Comparison of ENCODE assay signal across 9 cellular contexts in genomic region chr11:71580057-71581003, GRCh38. TPM values are rescaled to one million over a fixed set of nuclear protein-coding genes. Genes with fewer than 3 reads are reported as not detected.
DNase-seq lines count a peak whose midpoint lies in the region; ATAC-seq and TF ChIP-seq lines count a peak whose summit lies in the region.
"Had no signal": no experiment of that assay in that cellular context is flagged by ENCODE, and none has a peak within 500 bp of the region (broad histone marks: within the 10 kb centered on the region; RNA-seq: fewer than 3 reads in every experiment).

No MANE protein-coding gene starts in this region.

- H3K27me3 ChIP-seq in SK-N-SH (ENCODE audit: insufficient read depth) (no peaks in the 10 kb centered on the region), dorsolateral prefrontal cortex (no peaks in the 10 kb centered on the region), thyroid gland (no peaks in the 10 kb centered on the region)

- no peak for ATAC-seq in activated CD8-positive, alpha-beta T cell treated with anti-CD3 and anti-CD28 coated beads for 36 hours
- no peak for ATAC-seq in activated CD8-positive, alpha-beta T cell treated with anti-CD3 and anti-CD28 coated beads, Interleukin-2, amount 10 ng/mL, durations not matched to agents 7 days and 5 days

- no peak overlapping the region for H3K4me2 ChIP-seq in SK-N-SH

- POLR2A ChIA-PET in activated CD8-positive, alpha-beta T cell treated with anti-CD3 and anti-CD28 coated beads for 36 hours (lab: Charles Lee), result no interaction called here
- POLR2A ChIA-PET in activated CD8-positive, alpha-beta T cell treated with anti-CD3 and anti-CD28 coated beads, Interleukin-2, amount 10 ng/mL, durations not matched to agents 7 days and 5 days (lab: Charles Lee), result no interaction called here
- POLR2A ChIA-PET in SK-N-SH (lab: Yijun Ruan, JAX), result no interaction called here

- no peak overlapping the region for H3K9ac ChIP-seq in SK-N-SH

- no peak overlapping the region for H3K27ac Mint-ChIP-seq in activated CD8-positive, alpha-beta T cell treated with anti-CD3 and anti-CD28 coated beads for 36 hours
- H3K27ac Mint-ChIP-seq in activated CD8-positive, alpha-beta T cell treated with anti-CD3 and anti-CD28 coated beads, Interleukin-2, amount 10 ng/mL, durations not matched to agents 7 days and 5 days, result no peak overlapping the region

- no peak for TF ChIP-seq EP300 in SK-N-SH (IDR thresholded peaks at IDR 0.05; ENCODE audit: borderline replicate concordance in 1 of 2, low read depth in 1 of 2, low read length in 1 of 2)

- no peak overlapping the region for H3K27ac ChIP-seq in SK-N-SH (ENCODE audit: low read depth in 2 of 2, low read length in 1 of 2)
- no peak overlapping the region for H3K27ac ChIP-seq in dorsolateral prefrontal cortex
- H3K27ac ChIP-seq in thyroid gland, result no peak overlapping the region

- H3K4me1 ChIP-seq in SK-N-SH (ENCODE audit: control insufficient read depth in 1 of 2, insufficient read depth in 2 of 2, low read depth in 1 of 2, low read length in 1 of 2) (peaks cover 0 to 5% of the 10 kb centered on the region in 2 experiments; a peak in 1 of 4 replicates), thyroid gland (no peaks in the 10 kb centered on the region)

- H3K9me3 ChIP-seq in SK-N-SH (no peaks in the 10 kb centered on the region), thyroid gland (no peaks in the 10 kb centered on the region)

- H3K36me3 Mint-ChIP-seq in activated CD8-positive, alpha-beta T cell treated with anti-CD3 and anti-CD28 coated beads for 36 hours (ENCODE audit: low read depth), result no peaks in the 10 kb centered on the region
- no peaks in the 10 kb centered on the region for H3K36me3 Mint-ChIP-seq in activated CD8-positive, alpha-beta T cell treated with anti-CD3 and anti-CD28 coated beads, Interleukin-2, amount 10 ng/mL, durations not matched to agents 7 days and 5 days (ENCODE audit: low read depth)

- 7% methylated on average over 8 of the region's 8 CpGs for WGBS in SK-N-SH (ENCODE audit: low lambda C conversion rate)
- 7 to 19% methylated on average over 8 of the region's 8 CpGs for WGBS in thyroid gland, 2 donors

- TF ChIP-seq RAD21 in SK-N-SH (IDR thresholded peaks at IDR 0.05; ENCODE audit: low read length), result peak; percentile 31

- H3K9me3 Mint-ChIP-seq in activated CD8-positive, alpha-beta T cell treated with anti-CD3 and anti-CD28 coated beads for 36 hours, result no peaks in the 10 kb centered on the region
- H3K9me3 Mint-ChIP-seq in activated CD8-positive, alpha-beta T cell treated with anti-CD3 and anti-CD28 coated beads, Interleukin-2, amount 10 ng/mL, durations not matched to agents 7 days and 5 days (ENCODE audit: insufficient read depth), result no peaks in the 10 kb centered on the region

- peaks cover 12% of the 10 kb centered on the region for H3K27me3 Mint-ChIP-seq in activated CD8-positive, alpha-beta T cell treated with anti-CD3 and anti-CD28 coated beads for 36 hours
- H3K27me3 Mint-ChIP-seq in activated CD8-positive, alpha-beta T cell treated with anti-CD3 and anti-CD28 coated beads, Interleukin-2, amount 10 ng/mL, durations not matched to agents 7 days and 5 days (ENCODE audit: low read depth), result peaks cover 2% of the 10 kb centered on the region

- no peak overlapping the region for H2AFZ ChIP-seq in SK-N-SH (ENCODE audit: low read depth)

- no peak overlapping the region for H3K4me3 Mint-ChIP-seq in activated CD8-positive, alpha-beta T cell treated with anti-CD3 and anti-CD28 coated beads for 36 hours
- H3K4me3 Mint-ChIP-seq in activated CD8-positive, alpha-beta T cell treated with anti-CD3 and anti-CD28 coated beads, Interleukin-2, amount 10 ng/mL, durations not matched to agents 7 days and 5 days, result no peak overlapping the region

- TF ChIP-seq POLR2A in thyroid gland (IDR thresholded peaks at IDR 0.05), result no peak

- H3K4me1 Mint-ChIP-seq in activated CD8-positive, alpha-beta T cell treated with anti-CD3 and anti-CD28 coated beads for 36 hours (ENCODE audit: low read depth), result peaks cover 4% of the 10 kb centered on the region
- peaks cover 2% of the 10 kb centered on the region for H3K4me1 Mint-ChIP-seq in activated CD8-positive, alpha-beta T cell treated with anti-CD3 and anti-CD28 coated beads, Interleukin-2, amount 10 ng/mL, durations not matched to agents 7 days and 5 days (ENCODE audit: low read depth)

- CTCF ChIA-PET in activated CD8-positive, alpha-beta T cell treated with anti-CD3 and anti-CD28 coated beads for 36 hours (lab: Charles Lee), result no interaction called here
- CTCF ChIA-PET in activated CD8-positive, alpha-beta T cell treated with anti-CD3 and anti-CD28 coated beads, Interleukin-2, amount 10 ng/mL, durations not matched to agents 7 days and 5 days (lab: Charles Lee), result no interaction called here
- CTCF ChIA-PET in SK-N-SH (lab: Yijun Ruan, JAX), result interaction anchor here (0.6 to 2.7 kb wide), 30 partner anchors 9 to 984 kb away, joined by 3 to 35 read pairs (median 4); partner anchors contain the start of genes DHCR7, KRTAP5-10 and KRTAP5-9

- H4K20me1 ChIP-seq in SK-N-SH (ENCODE audit: insufficient read depth), result no peaks in the 10 kb centered on the region

- H3K36me3 ChIP-seq in SK-N-SH (replicated peaks in 1 of 2; ENCODE audit: control insufficient read depth in 1 of 2, insufficient read depth in 2 of 2, low read length in 1 of 2) (no peaks in the 10 kb centered on the region), thyroid gland (no peaks in the 10 kb centered on the region)

- TF ChIP-seq CTCF in activated CD8-positive, alpha-beta T cell treated with anti-CD3 and anti-CD28 coated beads for 36 hours (IDR thresholded peaks at IDR 0.05), result peak; percentile 72
- peak; percentile 67 for TF ChIP-seq CTCF in SK-N-SH (IDR thresholded peaks at IDR 0.05)
- TF ChIP-seq CTCF in dorsolateral prefrontal cortex (IDR thresholded peaks at IDR 0.05 in 54 of 56, conservative IDR thresholded peaks at IDR 0.05 in 2 of 56; ENCODE audit: low read depth in 1 of 56, partially characterized antibody in 56 of 56), result peak; percentile 46 to 86 (median 74)
- TF ChIP-seq CTCF in thyroid gland (IDR thresholded peaks at IDR 0.05), result peak; percentile 67 to 92 (median 70)

- intact Hi-C loops in activated CD8-positive, alpha-beta T cell treated with anti-CD3 and anti-CD28 coated beads for 36 hours (cut with micrococcal nuclease), result no loop called here
- intact Hi-C loops in dorsolateral prefrontal cortex (cut with DNase I), result no loop called here
- intact Hi-C loops in thyroid gland (cut with DNase I), result no loop called here

- H3K9me2 ChIP-seq in SK-N-SH, result no peaks in the 10 kb centered on the region

- peak; percentile 28 for DNase-seq in activated CD8-positive, alpha-beta T cell treated with anti-CD3 and anti-CD28 coated beads for 36 hours
- DNase-seq in activated CD8-positive, alpha-beta T cell treated with anti-CD3 and anti-CD28 coated beads, Interleukin-2, amount 10 ng/mL, durations not matched to agents 7 days and 5 days, result no peak
- DNase-seq in NAMALWA (ENCODE audit: low spot score) (peak; percentile 53), SK-N-SH (peak; percentile 84), dorsolateral prefrontal cortex (peak in 7 of 10 donors; percentile 57 to 80 (median 62)), medulla oblongata (ENCODE audit: extremely low spot score) (peak; percentile 80), thyroid gland (peak; percentile 76 to 80), mesenteric fat pad (ENCODE audit: low spot score) (no peak)

- no peaks in the 10 kb centered on the region for H3K79me2 ChIP-seq in SK-N-SH (ENCODE audit: insufficient read depth)

- no peaks in the 10 kb centered on the region for H3F3A ChIP-seq in SK-N-SH (replicated peaks; ENCODE audit: insufficient read depth)

- H3K4me3 ChIP-seq in SK-N-SH (ENCODE audit: low read depth in 2 of 2, low read length in 1 of 2) (no peak overlapping the region; a peak in 1 of 4 replicates), dorsolateral prefrontal cortex (no peak overlapping the region), thyroid gland (replicated peaks in 1 of 3) (no peak overlapping the region)

RNA-seq across cellular contexts. Expression of gene KRTAP5-11, which starts 2.3 kb away (rescaled TPM):
- not detected for total RNA-seq in activated CD8-positive, alpha-beta T cell treated with anti-CD3 and anti-CD28 coated beads for 36 hours
- not detected for total RNA-seq in activated CD8-positive, alpha-beta T cell treated with anti-CD3 and anti-CD28 coated beads, Interleukin-2, amount 10 ng/mL, durations not matched to agents 7 days and 5 days
- not detected in 2 replicates for polyA plus RNA-seq in SK-N-SH (2012; rRNA removed)
- polyA plus RNA-seq in SK-N-SH (2012; cell fraction: cytosol; rRNA removed), result not detected in 2 replicates
- polyA plus RNA-seq in SK-N-SH (2012; cell fraction: nucleus; rRNA removed), result not detected in 2 replicates
- total RNA-seq in dorsolateral prefrontal cortex (1 to 10 TPM in 39 of 120 experiments, under 1 TPM in 28, not detected in 53; 0.46 to 2.7 (median 1.1) TPM), thyroid gland (not detected), mesenteric fat pad (not detected)
- polyA plus RNA-seq: thymus had no signal

RNA-seq across cellular contexts. Expression of gene KRTAP5-10, which starts 15.0 kb away (rescaled TPM):
- total RNA-seq in activated CD8-positive, alpha-beta T cell treated with anti-CD3 and anti-CD28 coated beads for 36 hours, result not detected
- total RNA-seq in activated CD8-positive, alpha-beta T cell treated with anti-CD3 and anti-CD28 coated beads, Interleukin-2, amount 10 ng/mL, durations not matched to agents 7 days and 5 days, result not detected
- not detected in 2 replicates for polyA plus RNA-seq in SK-N-SH (2012; rRNA removed)
- polyA plus RNA-seq in SK-N-SH (2012; cell fraction: cytosol; rRNA removed), result not detected in 2 replicates
- 0.15 TPM in 1 of 2 replicates, not detected in the other for polyA plus RNA-seq in SK-N-SH (2012; cell fraction: nucleus; rRNA removed)
- total RNA-seq in dorsolateral prefrontal cortex (1 to 10 TPM in 3 of 120 experiments, under 1 TPM in 29, not detected in 88; 0.41 to 1.4 (median 0.64) TPM), thyroid gland (not detected), mesenteric fat pad (not detected)

RNA-seq across cellular contexts. Expression of gene KRTAP5-9, which starts 32.1 kb away (rescaled TPM):
- not detected for total RNA-seq in activated CD8-positive, alpha-beta T cell treated with anti-CD3 and anti-CD28 coated beads for 36 hours
- not detected for total RNA-seq in activated CD8-positive, alpha-beta T cell treated with anti-CD3 and anti-CD28 coated beads, Interleukin-2, amount 10 ng/mL, durations not matched to agents 7 days and 5 days
- polyA plus RNA-seq in SK-N-SH (2012; rRNA removed), result not detected in 2 replicates
- polyA plus RNA-seq in SK-N-SH (2012; cell fraction: cytosol; rRNA removed), result not detected in 2 replicates
- 0.29 and 0.60 TPM in 2 replicates for polyA plus RNA-seq in SK-N-SH (2012; cell fraction: nucleus; rRNA removed)
- 1 to 10 TPM in 56 of 120 experiments, under 1 TPM in 43, not detected in 21; 0.38 to 3.4 (median 1.1) TPM for total RNA-seq in dorsolateral prefrontal cortex
- under 1 TPM in 1 of 4 donors, not detected in 3; 0.54 TPM for total RNA-seq in thyroid gland
- total RNA-seq in mesenteric fat pad, result not detected

RNA-seq across cellular contexts. Expression of gene KRTAP5-8, which starts 42.5 kb away (rescaled TPM):
- not detected for total RNA-seq in activated CD8-positive, alpha-beta T cell treated with anti-CD3 and anti-CD28 coated beads for 36 hours
- under 1 TPM in 1 of 2 experiments, not detected in 1; 0.24 TPM for total RNA-seq in activated CD8-positive, alpha-beta T cell treated with anti-CD3 and anti-CD28 coated beads, Interleukin-2, amount 10 ng/mL, durations not matched to agents 7 days and 5 days
- polyA plus RNA-seq in SK-N-SH (2012; rRNA removed), result 0.06 TPM in 1 of 2 replicates, not detected in the other
- not detected in 2 replicates for polyA plus RNA-seq in SK-N-SH (2012; cell fraction: cytosol; rRNA removed)
- polyA plus RNA-seq in SK-N-SH (2012; cell fraction: nucleus; rRNA removed), result 0.13 and 0.40 TPM in 2 replicates
- total RNA-seq in dorsolateral prefrontal cortex, result 1 to 10 TPM in 49 of 120 experiments, under 1 TPM in 55, not detected in 16; 0.25 to 2.6 (median 0.89) TPM
- total RNA-seq in thyroid gland, result under 1 TPM in 1 of 4 donors, not detected in 3; 0.49 TPM
- not detected for total RNA-seq in mesenteric fat pad

RNA-seq across cellular contexts. Expression of gene KRTAP5-7, which starts 53.3 kb away (rescaled TPM):
- not detected for total RNA-seq in activated CD8-positive, alpha-beta T cell treated with anti-CD3 and anti-CD28 coated beads for 36 hours
- not detected for total RNA-seq in activated CD8-positive, alpha-beta T cell treated with anti-CD3 and anti-CD28 coated beads, Interleukin-2, amount 10 ng/mL, durations not matched to agents 7 days and 5 days
- 0.06 and 0.07 TPM in 2 replicates for polyA plus RNA-seq in SK-N-SH (2012; rRNA removed)
- not detected in 2 replicates for polyA plus RNA-seq in SK-N-SH (2012; cell fraction: cytosol; rRNA removed)
- polyA plus RNA-seq in SK-N-SH (2012; cell fraction: nucleus; rRNA removed), result 0.17 and 0.19 TPM in 2 replicates
- total RNA-seq in dorsolateral prefrontal cortex (1 to 10 TPM in 104 of 120 experiments, under 1 TPM in 15, not detected in 1; 0.63 to 3.8 (median 1.6) TPM), thyroid gland (1 to 10 TPM in 1 of 4 donors, not detected in 3; 1.2 TPM), mesenteric fat pad (0.39 TPM)

Comparison
In these comparisons a context has a peak if more than half of its experiments do, and no peak if none do; other contexts are left out.
1. DNase-seq: peak in activated CD8-positive, alpha-beta T cell treated with anti-CD3 and anti-CD28 coated beads for 36 hours (single experiment), NAMALWA (single experiment), SK-N-SH (single experiment), dorsolateral prefrontal cortex (7 of 10), medulla oblongata (single experiment) and thyroid gland (2 of 2); none in activated CD8-positive, alpha-beta T cell treated with anti-CD3 and anti-CD28 coated beads, Interleukin-2, amount 10 ng/mL, durations not matched to agents 7 days and 5 days (single experiment) and mesenteric fat pad (single experiment).
2. Peak in every context shown above with its lines, with median percentiles within 50 percentile points of each other: CTCF ChIP-seq.